Comparison of ENCODE assay signal across 17 cellular contexts in the genomic region with DNA sequence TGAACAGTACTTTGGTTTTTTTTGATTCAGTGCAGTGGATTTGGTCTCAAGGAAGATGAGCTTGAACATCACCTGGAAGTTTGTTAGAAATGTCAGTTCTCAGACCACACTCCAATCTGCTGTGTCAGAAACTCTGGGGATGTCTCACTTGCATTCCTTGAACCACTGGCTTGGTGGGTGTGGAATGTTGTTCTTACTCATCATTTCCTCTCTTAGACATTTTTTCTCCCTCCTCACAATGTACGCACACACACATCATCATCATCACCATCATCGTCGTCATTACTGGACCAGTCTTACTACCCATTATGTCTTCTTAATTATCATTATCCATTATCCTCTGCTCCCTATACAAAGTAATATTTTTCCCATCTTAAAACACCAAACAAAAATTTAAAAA.
A peak's percentile ranks its signal among the peaks of the same experiment; 100 is the strongest.
DNase-seq lines count a peak whose midpoint lies in the region; ATAC-seq and TF ChIP-seq lines count a peak whose summit lies in the region.
"Had no signal": no experiment of that assay in that cellular context is flagged by ENCODE, and none has a peak within 500 bp of the region (broad histone marks: within the 10 kb centered on the region; RNA-seq: fewer than 3 reads in every experiment).

No MANE protein-coding gene starts in this region.

- H3K36me3 ChIP-seq in osteoblast (ENCODE audit: insufficient read depth, low read length), result peaks cover 10% of the 10 kb centered on the region

- peaks cover 2% of the 10 kb centered on the region for H3K9me3 ChIP-seq in osteoblast (ENCODE audit: low read depth, low read length)
- H3K9me3 ChIP-seq: testis had no signal

- ATAC-seq in activated T-cell treated with anti-CD3 and anti-CD28 coated beads, Interleukin-2, amount 50 U/mL, for 72 hours (replicated peaks in 1 of 2), result no peak
- ATAC-seq in HG03175 (IDR thresholded peaks at IDR 0.05; ENCODE audit: unreplicated experiment) (no peak), GM18868 (IDR thresholded peaks at IDR 0.05; ENCODE audit: unreplicated experiment) (no peak)
- ATAC-seq: esophagus mucosa, sciatic nerve, T-helper 17 cell had no signal

- H3K4me3 Mint-ChIP-seq in activated T-cell treated with anti-CD3 and anti-CD28 coated beads, Interleukin-2, amount 50 U/mL, for 72 hours, result no peak overlapping the region
- H3K4me3 Mint-ChIP-seq: activated CD4-positive, alpha-beta T cell treated with anti-CD3 and anti-CD28 coated beads, Interleukin-2, amount 10 ng/mL, durations not matched to agents 24 days and 14 days; central memory CD8-positive, alpha-beta T cell; naive B cell; T-helper 17 cell had no signal

- CTCF ChIA-PET in RWPE1 (lab: Yijun Ruan, JAX), result interaction anchor here (0.5 kb wide), 1 partner anchor 12 kb away, joined by 4 read pairs; no protein-coding TSS in a partner anchor

- H3K4me1 Mint-ChIP-seq in activated T-cell treated with anti-CD3 and anti-CD28 coated beads, Interleukin-2, amount 50 U/mL, for 72 hours (ENCODE audit: low read depth), result no peaks in the 10 kb centered on the region
- H3K4me1 Mint-ChIP-seq: activated CD4-positive, alpha-beta T cell treated with anti-CD3 and anti-CD28 coated beads, Interleukin-2, amount 10 ng/mL, durations not matched to agents 24 days and 14 days; central memory CD8-positive, alpha-beta T cell; naive B cell; T-helper 17 cell had no signal

- H3K27me3 Mint-ChIP-seq in activated T-cell treated with anti-CD3 and anti-CD28 coated beads, Interleukin-2, amount 50 U/mL, for 72 hours (ENCODE audit: low read depth), result no peaks in the 10 kb centered on the region
- H3K27me3 Mint-ChIP-seq: activated CD4-positive, alpha-beta T cell treated with anti-CD3 and anti-CD28 coated beads, Interleukin-2, amount 10 ng/mL, durations not matched to agents 24 days and 14 days; central memory CD8-positive, alpha-beta T cell; naive B cell; T-helper 17 cell had no signal

- TF ChIP-seq CTCF in RWPE1 (conservative IDR thresholded peaks at IDR 0.05; ENCODE audit: low read depth), result no peak
- no peak for TF ChIP-seq CTCF in osteoblast (IDR thresholded peaks at IDR 0.05; ENCODE audit: extremely low read depth, low read depth, low read length)

- no peak overlapping the region for H3K27ac ChIP-seq in RWPE1
- H3K27ac ChIP-seq in epithelial cell of prostate, result peak overlapping the region; percentile 22
- peak overlapping the region; percentile 91 for H3K27ac ChIP-seq in osteoblast (ENCODE audit: low read depth, low read length)
- H3K27ac ChIP-seq: HL-60, testis had no signal

- no peaks in the 10 kb centered on the region for H3K27me3 ChIP-seq in osteoblast (ENCODE audit: insufficient read depth, low read length)
- H3K27me3 ChIP-seq: testis had no signal

- DNase-seq in ELR (ENCODE audit: low read depth) (peak; percentile 97), RWPE1 (ENCODE audit: low spot score) (peak; percentile 73), epithelial cell of prostate (ENCODE audit: low read depth, low spot score) (peak; percentile 49), osteoblast (ENCODE audit: insufficient read length, low spot score, missing footprints) (peak; percentile 48), posterior vena cava (ENCODE audit: low spot score) (no peak)
- no peak for DNase-seq in activated T-cell treated with anti-CD3 and anti-CD28 coated beads, Interleukin-2, amount 50 U/mL, for 72 hours
- DNase-seq: activated CD4-positive, alpha-beta T cell treated with anti-CD3 and anti-CD28 coated beads, Interleukin-2, amount 10 ng/mL, durations not matched to agents 24 days and 14 days; COR-L47; naive B cell; T-helper 17 cell; testis had no signal

- peaks cover 28% of the 10 kb centered on the region for H3K4me1 ChIP-seq in osteoblast (ENCODE audit: insufficient read depth, low read length)
- H3K4me1 ChIP-seq: testis had no signal

- H3K79me2 ChIP-seq in osteoblast (ENCODE audit: insufficient read depth, low read length), result no peaks in the 10 kb centered on the region

- no peaks in the 10 kb centered on the region for H3K36me3 Mint-ChIP-seq in activated T-cell treated with anti-CD3 and anti-CD28 coated beads, Interleukin-2, amount 50 U/mL, for 72 hours (ENCODE audit: insufficient read depth in 2 of 2)
- H3K36me3 Mint-ChIP-seq: naive B cell had no signal

- peaks cover 5 to 10% of the 10 kb centered on the region in 2 donors for H3K9me3 Mint-ChIP-seq in activated T-cell treated with anti-CD3 and anti-CD28 coated beads, Interleukin-2, amount 50 U/mL, for 72 hours
- H3K9me3 Mint-ChIP-seq: activated CD4-positive, alpha-beta T cell treated with anti-CD3 and anti-CD28 coated beads, Interleukin-2, amount 10 ng/mL, durations not matched to agents 24 days and 14 days had no signal

- peak overlapping the region; percentile 13 for H3K4me2 ChIP-seq in osteoblast (ENCODE audit: insufficient read depth, low read length)

- intact Hi-C loops in posterior vena cava (cut with DNase I), result no loop called here

- POLR2A ChIA-PET in RWPE1 (lab: Yijun Ruan, JAX; ENCODE audit: low non-redundant PET), result no interaction called here

- H4K20me1 ChIP-seq in osteoblast (ENCODE audit: insufficient read depth, low read length), result no peaks in the 10 kb centered on the region

- no peak overlapping the region for H2AFZ ChIP-seq in osteoblast (ENCODE audit: low read length)

- H3K4me3 ChIP-seq in osteoblast (ENCODE audit: insufficient read depth, low read length), result no peak overlapping the region
- H3K4me3 ChIP-seq: testis had no signal

- no peak overlapping the region for H3K27ac Mint-ChIP-seq in activated T-cell treated with anti-CD3 and anti-CD28 coated beads, Interleukin-2, amount 50 U/mL, for 72 hours
- H3K27ac Mint-ChIP-seq: activated CD4-positive, alpha-beta T cell treated with anti-CD3 and anti-CD28 coated beads, Interleukin-2, amount 10 ng/mL, durations not matched to agents 24 days and 14 days; T-helper 17 cell had no signal

Comparison
In these comparisons a context has a peak if more than half of its experiments do, and no peak if none do; other contexts are left out.
1. DNase-seq: peak in ELR (single experiment), RWPE1 (single experiment), epithelial cell of prostate (single experiment) and osteoblast (single experiment); none in activated T-cell treated with anti-CD3 and anti-CD28 coated beads, Interleukin-2, amount 50 U/mL, for 72 hours (0 of 2) and posterior vena cava (single experiment).